Comparison of ENCODE assay signal across 15 cellular contexts in the genomic region with DNA sequence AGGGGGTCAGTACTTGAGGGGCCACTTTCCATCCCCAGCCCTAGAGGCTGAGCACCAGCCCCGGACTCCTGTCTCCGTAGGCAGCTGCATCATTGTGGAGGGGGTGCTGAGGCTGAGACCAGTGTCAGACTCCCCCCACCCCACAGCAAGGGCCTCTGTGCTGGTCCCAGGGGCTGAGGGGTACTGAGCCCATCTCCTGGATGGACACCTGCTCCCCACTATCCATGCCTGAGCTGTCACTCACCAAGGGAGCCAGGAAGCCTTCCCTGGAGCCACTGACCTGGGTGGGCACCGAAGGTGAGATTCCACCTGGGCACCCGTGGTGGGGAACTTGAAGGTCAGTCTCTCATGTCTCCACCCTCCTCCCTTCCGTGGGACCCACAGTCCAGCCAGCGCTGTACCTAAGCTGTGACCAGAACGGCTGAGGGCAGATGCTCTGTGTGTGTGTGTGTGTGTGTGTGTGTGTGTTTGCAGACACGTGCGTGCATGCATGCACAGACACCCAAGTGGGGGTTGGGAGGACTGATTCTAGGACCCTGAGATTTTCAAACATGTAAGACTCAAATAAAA. TPM values are rescaled to one million over a fixed set of nuclear protein-coding genes. Genes with fewer than 3 reads are reported as not detected.
DNase-seq lines count a peak whose midpoint lies in the region; TF ChIP-seq lines count a peak whose summit lies in the region.
"Had no signal": no experiment of that assay in that cellular context is flagged by ENCODE, and none has a peak within 500 bp of the region (broad histone marks: within the 10 kb centered on the region; RNA-seq: fewer than 3 reads in every experiment).

No MANE protein-coding gene starts in this region.

- H3K36me3 ChIP-seq in neuronal stem cell (replicated peaks in 1 of 2; ENCODE audit: control insufficient read depth in 2 of 2, insufficient read depth in 2 of 2, low read length in 2 of 2), result no peaks in the 10 kb centered on the region
- H3K36me3 ChIP-seq in spleen, result no peaks in the 10 kb centered on the region
- no peaks in the 10 kb centered on the region for H3K36me3 ChIP-seq in adrenal gland (replicated peaks in 1 of 2)
- H3K36me3 ChIP-seq: BE2C had no signal

- no peak overlapping the region for H2BK120ac ChIP-seq in neuronal stem cell (ENCODE audit: low read depth, low read length)

- H4K8ac ChIP-seq in neuronal stem cell (ENCODE audit: low read depth, low read length), result no peak overlapping the region

- H3K36me3 Mint-ChIP-seq in glutamatergic neuron (ENCODE audit: unreplicated experiment), result no peaks in the 10 kb centered on the region

- no peak overlapping the region for H2AFZ ChIP-seq in neuronal stem cell (ENCODE audit: low read length)

- H3K4me1 Mint-ChIP-seq in glutamatergic neuron (ENCODE audit: low read depth, unreplicated experiment), result peaks cover 41% of the 10 kb centered on the region

- H3K4ac ChIP-seq in neuronal stem cell (ENCODE audit: low read length), result no peak overlapping the region

- TF ChIP-seq POLR2A in spleen (IDR thresholded peaks at IDR 0.05), result no peak
- TF ChIP-seq POLR2A in adrenal gland (IDR thresholded peaks at IDR 0.05), result no peak

- H3K9me3 Mint-ChIP-seq in glutamatergic neuron (ENCODE audit: unreplicated experiment), result peaks cover 4% of the 10 kb centered on the region
- H3K9me3 Mint-ChIP-seq: CD4-positive, alpha-beta T cell; HFFc6 had no signal

- no peak for TF ChIP-seq CTCF in VCaP (conservative IDR thresholded peaks at IDR 0.05)
- no peak for TF ChIP-seq CTCF in glutamatergic neuron (IDR thresholded peaks at IDR 0.05; ENCODE audit: partially characterized antibody, unreplicated experiment)
- TF ChIP-seq CTCF in spleen (IDR thresholded peaks at IDR 0.05 in 8 of 11, conservative IDR thresholded peaks at IDR 0.05 in 3 of 11), result no peak
- TF ChIP-seq CTCF in adrenal gland (IDR thresholded peaks at IDR 0.05), result no peak

- no peak overlapping the region for H2BK15ac ChIP-seq in neuronal stem cell (ENCODE audit: low read length)

- peak overlapping the region; percentile 3 for H2BK5ac ChIP-seq in neuronal stem cell (ENCODE audit: low read length)

- H3K23ac ChIP-seq in neuronal stem cell (ENCODE audit: low read depth, low read length, poor library complexity), result no peak overlapping the region

- H2BK12ac ChIP-seq in neuronal stem cell (ENCODE audit: low read length), result no peak overlapping the region

- peak overlapping the region; percentile 3 for H3K18ac ChIP-seq in neuronal stem cell (ENCODE audit: low read length)

- H3K4me3 ChIP-seq in neuronal stem cell (ENCODE audit: low read length in 2 of 2) (no peak overlapping the region), spleen (no peak overlapping the region), adrenal gland (no peak overlapping the region)

- H3K4me2 ChIP-seq in neuronal stem cell (ENCODE audit: insufficient read depth, low read length, poor library complexity, severe bottlenecking), result no peak overlapping the region

- WGBS in neuronal stem cell (ENCODE audit: extremely low coverage in 2 of 2, insufficient read length in 2 of 2, insufficient replicate concordance in 1 of 2), 2 donors, result no CpG with 5 or more reads among the region's 9 CpGs
- WGBS in spleen, 5 donors, result 76 to 82% (median 79%) methylated on average over 7 to 9 of the region's 9 CpGs
- 62 to 67% (median 65%) methylated on average over 5 to 9 of the region's 9 CpGs for WGBS in adrenal gland, 4 donors

- H4K91ac ChIP-seq in neuronal stem cell (ENCODE audit: low read depth, low read length, poor library complexity), result no peak overlapping the region

- no peak overlapping the region for H3K14ac ChIP-seq in neuronal stem cell (ENCODE audit: low read length)

- intact Hi-C loops in spleen (cut with DNase I; ENCODE audit: low total_unique reads), result no loop called here
- intact Hi-C loops in adrenal gland (cut with DNase I), result no loop called here

- H3K9me3 ChIP-seq in neuronal stem cell (replicated peaks in 1 of 2; ENCODE audit: control insufficient read depth in 2 of 2, insufficient read depth in 1 of 2, low read depth in 1 of 2, low read length in 2 of 2) (no peaks in the 10 kb centered on the region), spleen (peaks cover 0 to 2% (median 0%) of the 10 kb centered on the region in 8 donors), adrenal gland (replicated peaks in 1 of 3) (no peaks in the 10 kb centered on the region)
- H3K9me3 ChIP-seq: BE2C, Caco-2 had no signal

- H3K79me1 ChIP-seq in neuronal stem cell (ENCODE audit: low read depth, low read length), result no peaks in the 10 kb centered on the region

- H2AK5ac ChIP-seq in neuronal stem cell (ENCODE audit: low read depth, low read length), result peak overlapping the region; percentile 20

- no peak overlapping the region for H3K27ac Mint-ChIP-seq in glutamatergic neuron (ENCODE audit: unreplicated experiment)
- H3K27ac Mint-ChIP-seq: CD4-positive, alpha-beta T cell; HFFc6 had no signal

- H3K27me3 Mint-ChIP-seq in glutamatergic neuron (ENCODE audit: unreplicated experiment), result peaks cover 6% of the 10 kb centered on the region

- H3K27me3 ChIP-seq in neuronal stem cell (ENCODE audit: control insufficient read depth in 3 of 3, insufficient read depth in 3 of 3, low read depth in 1 of 3, low read length in 3 of 3), result no peaks in the 10 kb centered on the region
- peaks cover 0 to 66% (median 0%) of the 10 kb centered on the region in 7 donors for H3K27me3 ChIP-seq in spleen (replicated peaks in 1 of 7)
- H3K27me3 ChIP-seq in adrenal gland, result no peaks in the 10 kb centered on the region
- H3K27me3 ChIP-seq: BE2C had no signal

- H3K27ac ChIP-seq in VCaP (peak overlapping the region; percentile 97), neuronal stem cell (replicated peaks; ENCODE audit: low read length) (no peak overlapping the region), spleen (no peak overlapping the region), adrenal gland (no peak overlapping the region)

- H3K9ac ChIP-seq in neuronal stem cell (ENCODE audit: low read depth, low read length, poor library complexity), result no peak overlapping the region

- peak overlapping the region; percentile 30 for H3K4me3 Mint-ChIP-seq in glutamatergic neuron (ENCODE audit: unreplicated experiment)
- H3K4me3 Mint-ChIP-seq: CD4-positive, alpha-beta T cell; HFFc6 had no signal

- DNase-seq in glutamatergic neuron (no peak), neuronal stem cell (ENCODE audit: low spot score) (no peak), spleen (peak; percentile 53), SK-N-DZ (ENCODE audit: low spot score) (no peak), adrenal gland (no peak), NCI-H2081 treated with DMSO at 0.1 percent for 48 hours (lab: John Stamatoyannopoulos, UW) (no peak)
- DNase-seq: ACHN; BE2C; C1 segment of cervical spinal cord; Caco-2; CD4-positive, alpha-beta T cell; GOT3; HFFc6; IMR-90 had no signal

- H3K4me1 ChIP-seq in neuronal stem cell (ENCODE audit: control insufficient read depth in 2 of 2, insufficient read depth in 1 of 2, low read depth in 1 of 2, low read length in 2 of 2), result peaks cover 0 to 14% of the 10 kb centered on the region in 2 donors
- H3K4me1 ChIP-seq in spleen, result no peaks in the 10 kb centered on the region
- no peaks in the 10 kb centered on the region for H3K4me1 ChIP-seq in adrenal gland (replicated peaks in 1 of 2)

RNA-seq across cellular contexts. Expression of gene DISP3, which starts 9.3 kb away (rescaled TPM):
- 179 TPM for total RNA-seq in glutamatergic neuron (ENCODE audit: unreplicated experiment)
- polyA plus RNA-seq in neuronal stem cell (2013, experiment 1 of 2), result 1.1 TPM
- 1.3 TPM for polyA plus RNA-seq in neuronal stem cell (2013, experiment 2 of 2)
- under 1 TPM; 0.32 to 0.69 (median 0.52) TPM for total RNA-seq in spleen
- polyA plus RNA-seq in spleen, result under 1 TPM; 0.06 to 0.35 (median 0.26) TPM
- 3.8 and 4.5 TPM in 2 replicates for polyA plus RNA-seq in SK-N-DZ (2014; cell fraction: cytosol; rRNA removed)
- polyA plus RNA-seq in SK-N-DZ (2014; cell fraction: nucleus; rRNA removed), result 17.6 and 18.9 TPM in 2 replicates
- total RNA-seq in adrenal gland, result 1 to 10 TPM in 1 of 8 donors, under 1 TPM in 6, not detected in 1; 0.11 to 2.8 (median 0.41) TPM
- under 1 TPM; 0.04 to 0.64 (median 0.44) TPM for polyA plus RNA-seq in adrenal gland
- total RNA-seq: HFFc6, IMR-90 had no signal

Comparison
In these comparisons a context has a peak if more than half of its experiments do, and no peak if none do; other contexts are left out.
1. RNA of gene DISP3, which starts 9.3 kb away (total RNA-seq): 179 TPM in glutamatergic neuron (single experiment); 0.32 to 0.69 TPM in spleen and 0.11 to 2.8 TPM in adrenal gland; every median in the first group is over 10 times any median in the second.